Comparison of ENCODE assay signal across 8 cellular contexts in genomic region chr17:78737332-78737731, GRCh38. TPM values are rescaled to one million over a fixed set of nuclear protein-coding genes. Genes with fewer than 3 reads are reported as not detected.
DNase-seq lines count a peak whose midpoint lies in the region; ATAC-seq, FAIRE-seq and TF ChIP-seq lines count a peak whose summit lies in the region.

No MANE protein-coding gene starts in this region.

- no peak for TF ChIP-seq POLR2A in body of pancreas (IDR thresholded peaks at IDR 0.05)

- H3K36me3 ChIP-seq in body of pancreas (replicated peaks in 1 of 2; ENCODE audit: insufficient read depth in 1 of 2, low read depth in 2 of 2) (no peaks in the 10 kb centered on the region), pancreas (no peaks in the 10 kb centered on the region)

- no peaks in the 10 kb centered on the region for H3K9me3 ChIP-seq in body of pancreas
- no peaks in the 10 kb centered on the region for H3K9me3 ChIP-seq in pancreas

- H3K4me1 ChIP-seq in body of pancreas = peaks cover 34% of the 10 kb centered on the region
- peaks cover 0 to 30% (median 5%) of the 10 kb centered on the region in 3 donors for H3K4me1 ChIP-seq in pancreas

- 25 to 33% methylated on average over 2 of the region's 2 CpGs for WGBS in body of pancreas, 2 donors
- WGBS in pancreas, 2 donors = 36 to 45% methylated on average over 2 of the region's 2 CpGs

- no peaks in the 10 kb centered on the region for H3K27me3 ChIP-seq in body of pancreas
- no peaks in the 10 kb centered on the region for H3K27me3 ChIP-seq in pancreas
- H3K27me3 ChIP-seq in dorsolateral prefrontal cortex = no peaks in the 10 kb centered on the region

- FAIRE-seq in pancreas (lab: Jason Lieb, UNC) = no peak

- ATAC-seq in body of pancreas (peak; percentile 59), pancreas (peak; percentile 11 to 43 (median 28)), HG03432 (IDR thresholded peaks at IDR 0.05; ENCODE audit: unreplicated experiment) (no peak), GM21360 (IDR thresholded peaks at IDR 0.05; ENCODE audit: unreplicated experiment) (no peak), omental fat pad (ENCODE audit: low FRiP score) (no peak)

- H3K4me3 ChIP-seq in body of pancreas (no peak overlapping the region), pancreas (peak overlapping the region in 2 of 4 donors; percentile 54 to 70), dorsolateral prefrontal cortex (peak overlapping the region in 6 of 59 donors; percentile 43 to 58 (median 51))

- H3K27ac ChIP-seq in body of pancreas (peak overlapping the region in 3 of 4 donors; percentile 76 to 94 (median 86)), pancreas (peak overlapping the region in 2 of 4 donors; percentile 84 to 88), dorsolateral prefrontal cortex (peak overlapping the region in 19 of 59 donors; percentile 9 to 82 (median 65))

- peak; percentile 78 for DNase-seq in EL
- DNase-seq in NCI-H1105 treated with DMSO at 0.1 percent for 48 hours (lab: John Stamatoyannopoulos, UW) = peak; percentile 12
- DNase-seq in body of pancreas = no peak
- DNase-seq in pancreas = no peak
- DNase-seq in dorsolateral prefrontal cortex = no peak
- no peak for DNase-seq in omental fat pad (ENCODE audit: low spot score)

- intact Hi-C loops in body of pancreas (cut with DNase I) (no loop called here), pancreas (cut with DNase I) (no loop called here), dorsolateral prefrontal cortex (cut with DNase I) (no loop called here)

- TF ChIP-seq CTCF in body of pancreas (IDR thresholded peaks at IDR 0.05) (no peak), pancreas (IDR thresholded peaks at IDR 0.05) (no peak), dorsolateral prefrontal cortex (IDR thresholded peaks at IDR 0.05 in 54 of 56, conservative IDR thresholded peaks at IDR 0.05 in 2 of 56; ENCODE audit: low read depth in 1 of 56, partially characterized antibody in 56 of 56) (no peak), omental fat pad (IDR thresholded peaks at IDR 0.05) (no peak)

RNA-seq across cellular contexts. Expression of gene CYTH1, which starts 44.7 kb away (rescaled TPM):
- total RNA-seq in body of pancreas (10 to 100 TPM; 32.2 to 60.6 TPM), pancreas (10 to 100 TPM; 18.3 to 34.4 (median 21.3) TPM), dorsolateral prefrontal cortex (100 to 1,000 TPM in 67 of 120 experiments, 10 to 100 TPM in 53; 70.0 to 339 (median 108) TPM), omental fat pad (100 to 1,000 TPM in 2 of 4 donors, 10 to 100 TPM in 2; 50.0 to 139 (median 83.7) TPM)
- polyA plus RNA-seq in pancreas = 10 to 100 TPM; 25.0 to 28.9 TPM

Comparison
In these comparisons a context has a peak if more than half of its experiments do, and no peak if none do; other contexts are left out.
1. DNase-seq: peak in EL (single experiment) and NCI-H1105 treated with DMSO at 0.1 percent for 48 hours (single experiment); none in body of pancreas (0 of 4), pancreas (0 of 6), dorsolateral prefrontal cortex (0 of 10) and omental fat pad (single experiment).
2. ATAC-seq: peak in body of pancreas (single experiment) and pancreas (4 of 4); none in HG03432 (single experiment), GM21360 (single experiment) and omental fat pad (single experiment).